Comparison of ENCODE assay signal across 8 cellular contexts in the genomic region with DNA sequence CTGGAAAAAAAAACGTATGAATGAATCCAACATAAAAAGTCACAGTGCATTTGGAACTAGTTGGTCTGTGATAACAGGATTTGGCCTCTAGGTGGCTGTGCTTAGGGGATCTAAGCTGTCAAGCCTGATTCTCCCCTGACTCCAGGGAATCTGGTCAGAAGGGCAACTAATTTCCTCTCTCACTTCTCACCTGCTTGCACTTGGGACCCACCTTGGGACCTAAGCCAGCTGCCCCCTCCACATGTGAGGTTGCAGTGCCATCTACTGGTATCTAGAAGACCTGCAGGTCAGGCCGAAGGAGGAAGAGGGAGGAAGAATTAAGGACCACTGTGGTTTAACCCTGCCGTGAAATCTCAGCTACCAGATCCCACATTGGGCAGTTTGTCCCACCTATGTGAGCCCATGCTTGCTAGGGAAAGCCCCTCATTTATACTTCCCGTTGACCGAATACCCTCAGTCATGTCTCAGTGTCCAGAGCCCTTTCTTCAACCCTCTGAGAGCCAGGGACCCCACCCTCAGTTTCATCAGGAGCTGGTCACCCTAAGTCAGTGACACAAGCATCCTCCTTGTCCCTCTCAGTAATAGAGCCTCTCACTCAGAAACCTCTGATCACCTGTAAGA. TPM values are rescaled to one million over a fixed set of nuclear protein-coding genes. Genes with fewer than 3 reads are reported as not detected.
DNase-seq lines count a peak whose midpoint lies in the region; ATAC-seq and TF ChIP-seq lines count a peak whose summit lies in the region.

No MANE protein-coding gene starts in this region.

- H3K4me3 ChIP-seq in PC-9 (no peak overlapping the region), fibroblast of the aortic adventitia (ENCODE audit: low read depth, low read length) (no peak overlapping the region), upper lobe of right lung (no peak overlapping the region)

- intact Hi-C loops in PC-9 (cut with micrococcal nuclease; ENCODE audit: unreplicated experiment) = loop anchor here (1.0 to 10.0 kb wide), 3 partner anchors 71 to 1229 kb away; no protein-coding TSS in a partner anchor
- intact Hi-C loops in upper lobe of right lung (cut with DNase I) = no loop called here

- H3K4me2 ChIP-seq in PC-9 = no peak overlapping the region

- DNase-seq in DMS53 (lab: John Stamatoyannopoulos, UW) (peak; percentile 99), HuH-7.5 (ENCODE audit: low spot score) (peak; percentile 55), PC-9 (peak; percentile 59 to 67), fibroblast of the aortic adventitia (ENCODE audit: low read depth) (peak; percentile 61), omental fat pad (ENCODE audit: low spot score) (peak; percentile 27), upper lobe of right lung (no peak)
- DNase-seq in activated T-cell treated with anti-CD3 and anti-CD28 coated beads, Interleukin-2, amount 50 U/mL, for 48 hours = peak; percentile 77 to 80

- H2AFZ ChIP-seq in PC-9 = no peak overlapping the region

- H3K27me3 ChIP-seq in PC-9 (ENCODE audit: insufficient read depth, low read depth) (no peaks in the 10 kb centered on the region), upper lobe of right lung (no peaks in the 10 kb centered on the region)

- no peaks in the 10 kb centered on the region for H3K9me2 ChIP-seq in PC-9 (ENCODE audit: insufficient read depth)

- TF ChIP-seq CTCF in PC-9 (conservative IDR thresholded peaks at IDR 0.05) = peak; percentile 83
- peak; percentile 92 for TF ChIP-seq CTCF in fibroblast of the aortic adventitia (IDR thresholded peaks at IDR 0.05; ENCODE audit: insufficient read depth, low read length)
- TF ChIP-seq CTCF in omental fat pad (IDR thresholded peaks at IDR 0.05) = peak in 1 of 3 donors; percentile 57
- peak; percentile 93 for TF ChIP-seq CTCF in upper lobe of right lung (IDR thresholded peaks at IDR 0.05)

- H4K20me1 ChIP-seq in PC-9 (ENCODE audit: insufficient read depth) = no peaks in the 10 kb centered on the region

- H3K9me3 ChIP-seq in PC-9 (ENCODE audit: insufficient read depth, low read depth) = no peaks in the 10 kb centered on the region
- H3K9me3 ChIP-seq in upper lobe of right lung = no peaks in the 10 kb centered on the region

- H3K36me3 ChIP-seq in PC-9 (ENCODE audit: low read depth) (no peaks in the 10 kb centered on the region), upper lobe of right lung (no peaks in the 10 kb centered on the region)

- H3K4me1 ChIP-seq in PC-9 (replicated peaks; ENCODE audit: insufficient read depth) = no peaks in the 10 kb centered on the region
- H3K4me1 ChIP-seq in upper lobe of right lung = peaks cover 15% of the 10 kb centered on the region

- CTCF ChIA-PET in PC-9 (lab: Charles Lee) = interaction anchor here (0.6 to 0.8 kb wide), 3 partner anchors 37 to 686 kb away, joined by 3 read pairs; no protein-coding TSS in a partner anchor

- ATAC-seq in GM21423 (IDR thresholded peaks at IDR 0.05; ENCODE audit: unreplicated experiment) (peak; percentile 80), omental fat pad (ENCODE audit: low FRiP score) (peak; percentile 49), upper lobe of right lung (peak; percentile 91)

- no peaks in the 10 kb centered on the region for H3K79me2 ChIP-seq in PC-9 (ENCODE audit: low read depth)

- POLR2A ChIA-PET in PC-9 (lab: Charles Lee; ENCODE audit: unreplicated experiment) = no interaction called here

- no peak overlapping the region for H3K27ac ChIP-seq in PC-9
- H3K27ac ChIP-seq in upper lobe of right lung = no peak overlapping the region

- H3F3A ChIP-seq in PC-9 (ENCODE audit: insufficient read depth, low read depth) = no peaks in the 10 kb centered on the region

- BruUV-seq in PC-9 (replicated peaks; lab: Mats Ljungman, UMichigan) = no TSS peak

RNA-seq across cellular contexts. Expression of gene CAVIN3, which starts 33.2 kb away (rescaled TPM):
- total RNA-seq in PC-9 (2021) (25.7 and 26.0 TPM in 2 replicates), fibroblast of the aortic adventitia (ENCODE audit: low replicate concordance) (323 and 888 TPM in 2 replicates), omental fat pad (100 to 1,000 TPM in 2 of 4 donors, 10 to 100 TPM in 2; 78.7 to 209 (median 139) TPM), upper lobe of right lung (48.8 TPM)

RNA-seq across cellular contexts. Expression of gene SMPD1, which starts 36.8 kb away (rescaled TPM):
- total RNA-seq in PC-9 (2021) = 7.2 and 9.2 TPM in 2 replicates
- 44.8 and 63.9 TPM in 2 replicates for total RNA-seq in fibroblast of the aortic adventitia (ENCODE audit: low replicate concordance)
- total RNA-seq in omental fat pad = 10 to 100 TPM; 21.4 to 23.7 (median 22.5) TPM
- total RNA-seq in upper lobe of right lung = 51.9 TPM
